ENCODE assay signal across 4 cellular contexts in the genomic region with DNA sequence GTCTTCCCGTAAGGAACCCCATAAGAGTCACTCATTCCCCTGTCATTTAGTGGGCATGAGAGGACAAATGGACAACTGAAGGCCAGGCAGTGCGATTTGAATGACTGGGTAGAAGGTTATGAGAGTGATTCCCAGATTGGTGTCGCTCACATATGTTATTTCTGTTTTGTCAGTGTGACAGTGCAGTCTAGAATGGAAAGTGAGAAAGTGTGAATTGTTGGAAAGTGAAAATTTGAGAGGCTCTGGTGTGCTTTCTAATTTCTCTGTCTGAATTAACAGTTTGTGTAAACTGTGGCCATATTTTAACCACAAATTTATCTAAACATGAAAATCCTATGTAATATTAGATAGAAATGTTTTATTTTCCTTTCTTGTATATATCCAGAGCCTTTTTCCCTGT. TPM values are rescaled to one million over a fixed set of nuclear protein-coding genes. Genes with fewer than 3 reads are reported as not detected.
"Had no signal": no experiment of that assay in that cellular context is flagged by ENCODE, and none has a peak within 500 bp of the region (broad histone marks: within the 10 kb centered on the region; RNA-seq: fewer than 3 reads in every experiment).

No MANE protein-coding gene starts in this region.

- ATAC-seq: GM12878 had no signal

- H3K4me3 ChIP-seq: GM12878 had no signal

- DNase-seq: GDM1, GF-D8 had no signal

RNA-seq across cellular contexts. Expression of gene ASXL3, which starts 49.1 kb away (rescaled TPM):
- total RNA-seq: G401 had no signal
- polyA plus RNA-seq: GM12878 had no signal
